20 cellular contexts compared by ENCODE assay signal in genomic region chr1:38814444-38814983, GRCh38. TPM values are rescaled to one million over a fixed set of nuclear protein-coding genes. Genes with fewer than 3 reads are reported as not detected.
DNase-seq lines count a peak whose midpoint lies in the region; ATAC-seq and TF ChIP-seq lines count a peak whose summit lies in the region.
"Had no signal": no experiment of that assay in that cellular context is flagged by ENCODE, and none has a peak within 500 bp of the region (broad histone marks: within the 10 kb centered on the region; RNA-seq: fewer than 3 reads in every experiment).

No MANE protein-coding gene starts in this region.

- no peak for ATAC-seq in stimulated activated naive CD8-positive, alpha-beta T cell treated with anti-CD3 and anti-CD28 coated beads, Interleukin-15, amount 100 ng/mL, for 72 hours
- no peak for ATAC-seq in GM21515 (IDR thresholded peaks at IDR 0.05; ENCODE audit: unreplicated experiment)
- ATAC-seq in GM18519 (IDR thresholded peaks at IDR 0.05; ENCODE audit: low FRiP score, unreplicated experiment): no peak

- peaks cover 6% of the 10 kb centered on the region for H3K4me1 Mint-ChIP-seq in stimulated activated naive CD8-positive, alpha-beta T cell treated with anti-CD3 and anti-CD28 coated beads, Interleukin-15, Interleukin-2, amounts not matched to agents 100 ng/mL and 50 ng/mL, for 24 hours (ENCODE audit: low read depth)
- H3K4me1 Mint-ChIP-seq in stimulated activated naive CD8-positive, alpha-beta T cell treated with anti-CD3 and anti-CD28 coated beads, Interleukin-15, amount 100 ng/mL, for 72 hours: peaks cover 13% of the 10 kb centered on the region
- H3K4me1 Mint-ChIP-seq in glutamatergic neuron (ENCODE audit: low read depth, unreplicated experiment): peaks cover 32% of the 10 kb centered on the region
- H3K4me1 Mint-ChIP-seq in type B pancreatic cell (ENCODE audit: unreplicated experiment): peaks cover 21% of the 10 kb centered on the region

- no peak for DNase-seq in stimulated activated naive CD8-positive, alpha-beta T cell treated with anti-CD3 and anti-CD28 coated beads, Interleukin-15, amount 100 ng/mL, for 72 hours
- DNase-seq in OCI-M1 (lab: John Stamatoyannopoulos, UW) (peak; percentile 32), glutamatergic neuron (no peak), type B pancreatic cell (ENCODE audit: extremely low spot score, unreplicated experiment) (no peak), smooth muscle cell (lab: John Stamatoyannopoulos, UW; ENCODE audit: unreplicated experiment) (no peak)
- DNase-seq: BE2C; C1 segment of cervical spinal cord; CD4-positive, CD25-positive, alpha-beta regulatory T cell; CD8-positive, alpha-beta memory T cell; COR-L47; DMS153; DMS79 treated with DMSO at 0.1 percent for 48 hours; GF-D8; GM23248; HCEC 1CT; IMR-90; KBM-7 had no signal

- peaks cover 70% of the 10 kb centered on the region for H3K27me3 ChIP-seq in smooth muscle cell (ENCODE audit: low read depth)

- H3F3A ChIP-seq in smooth muscle cell (ENCODE audit: low read depth): no peaks in the 10 kb centered on the region

- H3K27ac Mint-ChIP-seq in stimulated activated naive CD8-positive, alpha-beta T cell treated with anti-CD3 and anti-CD28 coated beads, Interleukin-15, Interleukin-2, amounts not matched to agents 100 ng/mL and 50 ng/mL, for 24 hours: peak overlapping the region; percentile 37
- no peak overlapping the region for H3K27ac Mint-ChIP-seq in stimulated activated naive CD8-positive, alpha-beta T cell treated with anti-CD3 and anti-CD28 coated beads, Interleukin-15, amount 100 ng/mL, for 72 hours
- H3K27ac Mint-ChIP-seq in glutamatergic neuron (ENCODE audit: unreplicated experiment) (peak overlapping the region; percentile 80), type B pancreatic cell (no peak overlapping the region)
- H3K27ac Mint-ChIP-seq: CD4-positive, CD25-positive, alpha-beta regulatory T cell had no signal

- H3K4me3 ChIP-seq in smooth muscle cell: no peak overlapping the region
- H3K4me3 ChIP-seq: GM23248 had no signal

- no peak overlapping the region for H3K27ac ChIP-seq in smooth muscle cell (ENCODE audit: low read depth)
- H3K27ac ChIP-seq: GM23248 had no signal

- H3K27me3 Mint-ChIP-seq in stimulated activated naive CD8-positive, alpha-beta T cell treated with anti-CD3 and anti-CD28 coated beads, Interleukin-15, Interleukin-2, amounts not matched to agents 100 ng/mL and 50 ng/mL, for 24 hours: peaks cover 84% of the 10 kb centered on the region
- H3K27me3 Mint-ChIP-seq in stimulated activated naive CD8-positive, alpha-beta T cell treated with anti-CD3 and anti-CD28 coated beads, Interleukin-15, amount 100 ng/mL, for 72 hours: peaks cover 92% of the 10 kb centered on the region
- H3K27me3 Mint-ChIP-seq in glutamatergic neuron (ENCODE audit: unreplicated experiment) (no peaks in the 10 kb centered on the region), type B pancreatic cell (peaks cover 85% of the 10 kb centered on the region)

- no peak overlapping the region for H3K4me2 ChIP-seq in smooth muscle cell

- TF ChIP-seq CTCF in glutamatergic neuron (IDR thresholded peaks at IDR 0.05; ENCODE audit: partially characterized antibody, unreplicated experiment) (no peak), type B pancreatic cell (conservative IDR thresholded peaks at IDR 0.05) (no peak), smooth muscle cell (IDR thresholded peaks at IDR 0.05; ENCODE audit: borderline replicate concordance, insufficient read depth, poor library complexity, severe bottlenecking) (no peak)

- H3K4me3 Mint-ChIP-seq in stimulated activated naive CD8-positive, alpha-beta T cell treated with anti-CD3 and anti-CD28 coated beads, Interleukin-15, Interleukin-2, amounts not matched to agents 100 ng/mL and 50 ng/mL, for 24 hours: no peak overlapping the region
- no peak overlapping the region for H3K4me3 Mint-ChIP-seq in stimulated activated naive CD8-positive, alpha-beta T cell treated with anti-CD3 and anti-CD28 coated beads, Interleukin-15, amount 100 ng/mL, for 72 hours
- no peak overlapping the region for H3K4me3 Mint-ChIP-seq in glutamatergic neuron (ENCODE audit: unreplicated experiment)
- H3K4me3 Mint-ChIP-seq in type B pancreatic cell: peak overlapping the region; percentile 30
- H3K4me3 Mint-ChIP-seq: CD4-positive, CD25-positive, alpha-beta regulatory T cell; CD8-positive, alpha-beta memory T cell had no signal

- H3K79me2 ChIP-seq in smooth muscle cell (ENCODE audit: low read depth): no peaks in the 10 kb centered on the region

- no peaks in the 10 kb centered on the region for H3K4me1 ChIP-seq in smooth muscle cell (ENCODE audit: low read depth)
- H3K4me1 ChIP-seq: BE2C had no signal

- H2AFZ ChIP-seq in smooth muscle cell (ENCODE audit: low read depth): no peak overlapping the region
- H2AFZ ChIP-seq: GM23248 had no signal

- H4K20me1 ChIP-seq in smooth muscle cell (ENCODE audit: low read depth): no peaks in the 10 kb centered on the region

- H3K36me3 Mint-ChIP-seq in stimulated activated naive CD8-positive, alpha-beta T cell treated with anti-CD3 and anti-CD28 coated beads, Interleukin-15, Interleukin-2, amounts not matched to agents 100 ng/mL and 50 ng/mL, for 24 hours (ENCODE audit: low read depth): no peaks in the 10 kb centered on the region
- H3K36me3 Mint-ChIP-seq in glutamatergic neuron (ENCODE audit: unreplicated experiment): no peaks in the 10 kb centered on the region
- H3K36me3 Mint-ChIP-seq in type B pancreatic cell: no peaks in the 10 kb centered on the region
- H3K36me3 Mint-ChIP-seq: CD4-positive, CD25-positive, alpha-beta regulatory T cell; CD8-positive, alpha-beta memory T cell had no signal

- no peaks in the 10 kb centered on the region for H3K36me3 ChIP-seq in smooth muscle cell (ENCODE audit: low read depth)
- H3K36me3 ChIP-seq: BE2C had no signal

- no peak overlapping the region for H3K9ac ChIP-seq in smooth muscle cell (ENCODE audit: low read depth)
- H3K9ac ChIP-seq: GM23248 had no signal

- H3K9me3 ChIP-seq in smooth muscle cell (replicated peaks; ENCODE audit: low read depth): no peaks in the 10 kb centered on the region
- H3K9me3 ChIP-seq: BE2C had no signal

- H3K9me3 Mint-ChIP-seq in stimulated activated naive CD8-positive, alpha-beta T cell treated with anti-CD3 and anti-CD28 coated beads, Interleukin-15, Interleukin-2, amounts not matched to agents 100 ng/mL and 50 ng/mL, for 24 hours: no peaks in the 10 kb centered on the region
- no peaks in the 10 kb centered on the region for H3K9me3 Mint-ChIP-seq in stimulated activated naive CD8-positive, alpha-beta T cell treated with anti-CD3 and anti-CD28 coated beads, Interleukin-15, amount 100 ng/mL, for 72 hours
- H3K9me3 Mint-ChIP-seq in glutamatergic neuron (ENCODE audit: unreplicated experiment): peaks cover 2% of the 10 kb centered on the region
- H3K9me3 Mint-ChIP-seq in type B pancreatic cell: no peaks in the 10 kb centered on the region

- WGBS in smooth muscle cell (ENCODE audit: low lambda C conversion rate): 62% methylated on average over 7 of the region's 7 CpGs

RNA-seq across cellular contexts. Expression of gene RRAGC, which starts 45.1 kb away (rescaled TPM):
- total RNA-seq in glutamatergic neuron (ENCODE audit: unreplicated experiment) (20.6 TPM), type B pancreatic cell (ENCODE audit: low replicate concordance) (25.3 and 26.1 TPM in 2 replicates), smooth muscle cell (13.2 and 16.6 TPM in 2 replicates)
- polyA plus RNA-seq in smooth muscle cell: 12.0 and 13.3 TPM in 2 replicates

RNA-seq across cellular contexts. Expression of gene MYCBP, which starts 58.6 kb away (rescaled TPM):
- total RNA-seq in glutamatergic neuron (ENCODE audit: unreplicated experiment): 6.6 TPM
- 20.0 and 29.6 TPM in 2 replicates for total RNA-seq in type B pancreatic cell (ENCODE audit: low replicate concordance)
- total RNA-seq in smooth muscle cell: 17.1 and 33.7 TPM in 2 replicates
- 34.0 and 44.0 TPM in 2 replicates for polyA plus RNA-seq in smooth muscle cell

Comparison
In these comparisons a context has a peak if more than half of its experiments do, and no peak if none do; other contexts are left out.
1. H3K27ac Mint-ChIP-seq: peak in stimulated activated naive CD8-positive, alpha-beta T cell treated with anti-CD3 and anti-CD28 coated beads, Interleukin-15, Interleukin-2, amounts not matched to agents 100 ng/mL and 50 ng/mL, for 24 hours (single experiment) and glutamatergic neuron (single experiment); none in stimulated activated naive CD8-positive, alpha-beta T cell treated with anti-CD3 and anti-CD28 coated beads, Interleukin-15, amount 100 ng/mL, for 72 hours (0 of 2) and type B pancreatic cell (single experiment).